In the genomic region with DNA sequence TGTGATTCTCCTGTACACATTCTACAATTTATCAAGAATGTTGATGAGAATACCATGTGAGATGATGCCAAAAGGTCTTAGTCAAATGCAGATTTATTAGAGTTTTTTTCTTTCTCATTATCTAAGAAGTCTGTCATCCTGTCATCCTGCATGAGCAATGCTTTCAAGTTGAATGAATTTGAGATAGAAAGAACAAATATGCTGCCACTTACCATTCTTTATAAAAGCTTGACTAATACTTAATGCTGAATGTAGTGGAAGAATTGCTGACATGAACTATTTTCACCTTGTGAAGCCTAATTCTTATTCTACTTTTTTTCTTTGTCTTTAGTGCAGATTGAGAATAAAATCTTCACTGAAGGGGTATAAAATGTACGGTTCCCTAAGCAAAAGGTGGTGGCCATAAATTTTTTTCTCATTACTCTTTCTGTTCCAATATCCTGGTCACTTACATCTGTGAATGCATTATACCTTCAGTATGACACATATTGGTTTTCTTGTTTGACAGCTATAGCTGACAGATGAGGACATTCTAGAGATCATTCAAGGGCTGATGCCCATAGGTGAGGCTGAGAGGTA, we compare ENCODE assay signal across 25 cellular contexts.
"Had no signal": no experiment of that assay in that cellular context is flagged by ENCODE, and none has a peak within 500 bp of the region (broad histone marks: within the 10 kb centered on the region; RNA-seq: fewer than 3 reads in every experiment).

No MANE protein-coding gene starts in this region.

- H3K9ac ChIP-seq: SK-N-SH had no signal

- H3K4me2 ChIP-seq: SK-N-SH had no signal

- H3K27ac ChIP-seq: HL-60 had no signal

- ATAC-seq: T-cell had no signal

- FAIRE-seq: HTR-8/SVneo, RCC 7860 had no signal

- H3K9me3 ChIP-seq: SK-N-SH had no signal

- H3K27me3 ChIP-seq: MG63 had no signal

- H3K4me3 ChIP-seq: MG63 had no signal

- H3K36me3 ChIP-seq: MG63 had no signal

- DNase-seq: Karpas-422, KG1, MG63, NCI-H1092, NCI-H1105 treated with DMSO at 0.1 percent for 48 hours, NCI-H1417 treated with DMSO at 0.1 percent for 48 hours, NCI-H146, NCI-H1694 treated with DMSO at 0.1 percent for 48 hours, NCI-H1930, NCI-H2081, NCI-H2107, NCI-H2227 treated with DMSO at 0.1 percent for 48 hours, NCI-H446, NCI-H510A, NCI-H524 treated with DMSO at 0.1 percent for 48 hours, NCI-H69, NCI-H774, Right ventricle myocardium superior, RPMI8226, SK-N-SH, SW 1271, T-cell had no signal
